Comparison of ENCODE assay signal across 9 cellular contexts in the genomic region with DNA sequence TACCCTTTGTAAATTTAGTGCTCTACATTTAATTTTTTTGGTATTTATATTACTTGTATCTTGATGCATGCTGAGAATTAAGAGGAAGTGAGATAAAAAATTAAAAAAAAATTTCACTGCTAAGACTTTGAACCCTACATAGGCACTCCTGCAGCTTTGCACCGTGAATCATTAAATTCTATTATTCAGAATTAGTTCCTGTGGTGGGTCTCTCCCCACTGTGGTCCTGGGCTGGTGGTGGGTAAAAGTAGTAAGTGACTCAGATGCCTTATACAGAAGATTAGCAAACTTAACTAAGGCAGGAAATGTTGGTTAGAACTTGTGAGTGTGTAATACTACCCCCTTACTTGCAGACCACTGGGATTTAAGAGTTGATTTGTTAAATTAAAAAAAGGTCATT.
DNase-seq lines count a peak whose midpoint lies in the region; ATAC-seq, FAIRE-seq and TF ChIP-seq lines count a peak whose summit lies in the region.
"Had no signal": no experiment of that assay in that cellular context is flagged by ENCODE, and none has a peak within 500 bp of the region (broad histone marks: within the 10 kb centered on the region; RNA-seq: fewer than 3 reads in every experiment).

No MANE protein-coding gene starts in this region.

- POLR2A ChIA-PET in GM12878 (lab: Charles Lee) = interaction anchor here (1.0 to 1.8 kb wide), 2 partner anchors 19 to 112 kb away, joined by 3 to 4 read pairs; no protein-coding TSS in a partner anchor

- H3K4me1 ChIP-seq in GM12878 (ENCODE audit: control insufficient read depth, insufficient read depth, low read length) (peaks cover 29% of the 10 kb centered on the region), heart left ventricle (peaks cover 10 to 54% (median 28%) of the 10 kb centered on the region in 12 donors)

- H3K79me2 ChIP-seq in GM12878 (ENCODE audit: control insufficient read depth, insufficient read depth, low read length) = no peaks in the 10 kb centered on the region

- SMC1A ChIA-PET in GM12878 (lab: Charles Lee; ENCODE audit: uncharacterized antibody, unreplicated experiment) = interaction anchor here (0.6 to 9.2 kb wide), 11 partner anchors 18 to 188 kb away, joined by 3 to 160 read pairs (median 30); no protein-coding TSS in a partner anchor

- TF ChIP-seq RAD21 in GM12878 (IDR thresholded peaks at IDR 0.05; ENCODE audit: insufficient read depth, low read depth, low read length) = no peak

- BruUV-seq in GM12878 (replicated peaks; lab: Mats Ljungman, UMichigan) = no TSS peak

- peak; percentile 67 for ATAC-seq in GM21786 (IDR thresholded peaks at IDR 0.05; ENCODE audit: unreplicated experiment)
- peak; percentile 89 for ATAC-seq in GM12878
- no peak for ATAC-seq in heart left ventricle

- peak; percentile 46 to 54; a peak in 3 of 4 replicates for TF ChIP-seq EP300 in GM12878 (IDR thresholded peaks at IDR 0.05; ENCODE audit: borderline replicate concordance in 1 of 2, control insufficient read depth in 1 of 2, low read depth in 2 of 2, low read length in 2 of 2)

- peak overlapping the region; percentile 38; the same call in 1 of the 2 replicates for H3K4me2 ChIP-seq in GM12878 (ENCODE audit: control insufficient read depth, insufficient read depth)

- intact Hi-C loops in GM12878 (cut with micrococcal nuclease; ENCODE audit: unreplicated experiment) = no loop called here
- intact Hi-C loops in heart left ventricle (cut with DNase I) = loop anchor here in 4 of 10 donors (5.0 to 10.0 kb wide), 4 partner anchors 73 to 136 kb away; a partner anchor contains a TSS

- H3K9me3 ChIP-seq in GM12878 (replicated peaks; ENCODE audit: control insufficient read depth, insufficient read depth, low read length) (no peaks in the 10 kb centered on the region), heart left ventricle (no peaks in the 10 kb centered on the region)

- H3K36me3 ChIP-seq in GM12878 (ENCODE audit: control insufficient read depth in 2 of 2, insufficient read depth in 2 of 2, low read length in 1 of 2) (no peaks in the 10 kb centered on the region), heart left ventricle (peaks cover 4 to 66% (median 46%) of the 10 kb centered on the region in 9 donors)

- in situ Hi-C loops in GM12878 (cut with MboI) = loop anchor here (25.0 kb wide), 1 partner anchor 191 kb away; no protein-coding TSS in a partner anchor

- DNase-seq in NB4 (ENCODE audit: low read depth) (peak; percentile 86), GM12878 (ENCODE audit: low read depth, low spot score) (peak; percentile 41), DMS153 treated with DMSO at 0.1 percent for 48 hours (lab: John Stamatoyannopoulos, UW; ENCODE audit: unreplicated experiment) (no peak), heart left ventricle (no peak), NCI-H1694 (lab: John Stamatoyannopoulos, UW) (no peak), KG1 (lab: John Stamatoyannopoulos, UW) (no peak)
- peak; percentile 17 for DNase-seq in stimulated activated CD8-positive, alpha-beta memory T cell treated with anti-CD3 and anti-CD28 coated beads, Interleukin-12 subunit alpha, Interleukin-12 subunit beta, amount 100 ng/mL, for 1 hour (ENCODE audit: low read depth)

- RAD21 ChIA-PET in GM12878 (lab: Charles Lee; ENCODE audit: unreplicated experiment) = interaction anchor here (0.9 to 6.8 kb wide), 6 partner anchors 19 to 228 kb away, joined by 3 to 105 read pairs (median 4); no protein-coding TSS in a partner anchor

- TF ChIP-seq POLR2A in NB4 (IDR thresholded peaks at IDR 0.05; ENCODE audit: extremely low read depth, insufficient read length) = no peak
- no peak for TF ChIP-seq POLR2A in GM12878 (IDR thresholded peaks at IDR 0.05; ENCODE audit: low read depth, low read length)
- TF ChIP-seq POLR2A in heart left ventricle (IDR thresholded peaks at IDR 0.05) = no peak

- no peak overlapping the region for H3K9ac ChIP-seq in GM12878 (ENCODE audit: control insufficient read depth, insufficient read depth, low read length)

- FAIRE-seq in GM12878 (lab: Jason Lieb, UNC) = no peak

- H3K4me3 ChIP-seq in NB4 (ENCODE audit: low read depth, low read length) (no peak overlapping the region), GM12878 (no peak overlapping the region), heart left ventricle (no peak overlapping the region)

- TF ChIP-seq CTCF in NB4 (IDR thresholded peaks at IDR 0.05; ENCODE audit: low read depth, low read length) (no peak), GM12878 (IDR thresholded peaks at IDR 0.05 in 2 of 3, conservative IDR thresholded peaks at IDR 0.05 in 1 of 3; ENCODE audit: control insufficient read depth in 2 of 3, extremely low read depth in 1 of 3, insufficient read depth in 1 of 3, low read depth in 3 of 3, low read length in 3 of 3) (no peak), heart left ventricle (IDR thresholded peaks at IDR 0.05) (no peak)

- H2AFZ ChIP-seq in GM12878 (ENCODE audit: control insufficient read depth, low read depth, low read length) = no peak overlapping the region

- H3K27me3 ChIP-seq in GM12878 (replicated peaks in 1 of 2; ENCODE audit: control insufficient read depth in 2 of 2, insufficient read depth in 2 of 2, low read length in 1 of 2) (no peaks in the 10 kb centered on the region), heart left ventricle (no peaks in the 10 kb centered on the region)

- H4K20me1 ChIP-seq in GM12878 (ENCODE audit: control insufficient read depth, insufficient read depth) = no peaks in the 10 kb centered on the region

- CTCF ChIA-PET in GM12878 (lab: Yijun Ruan, JAX) = interaction anchor here (1.0 to 8.1 kb wide), 6 partner anchors 19 to 198 kb away, joined by 3 to 102 read pairs (median 30); no protein-coding TSS in a partner anchor

- WGBS in GM12878 (ENCODE audit: insufficient coverage, insufficient replicate concordance, low lambda C conversion rate, missing lambda C conversion rate) = 0% methylated on average over 1 of the region's 1 CpG
- WGBS in heart left ventricle, 4 donors = 63 to 74% (median 69%) methylated on average over 1 of the region's 1 CpG

- H3K27ac ChIP-seq in GM12878 (ENCODE audit: control insufficient read depth, insufficient read depth) (no peak overlapping the region), heart left ventricle (peak overlapping the region in 2 of 12 donors; percentile 40 to 42)
- H3K27ac ChIP-seq: HL-60 had no signal

TF ChIP-seq in GM12878, 131 proteins besides CTCF, POLR2A, EP300 and RAD21 (continues in another document):
- peak; percentile 71 for TF ChIP-seq RUNX3 (IDR thresholded peaks at IDR 0.05; ENCODE audit: low read length)
- peak; percentile 64; the same call in 1 of the 2 replicates for TF ChIP-seq NFIC (IDR thresholded peaks at IDR 0.05; ENCODE audit: low read depth, low read length)
- peak; percentile 31; the same call in 1 of the 2 replicates for TF ChIP-seq JUNB (IDR thresholded peaks at IDR 0.05)
- peak; percentile 78 for TF ChIP-seq ATF7 (IDR thresholded peaks at IDR 0.05; ENCODE audit: low read depth)
- peak; percentile 73 for TF ChIP-seq SPI1 (IDR thresholded peaks at IDR 0.05; ENCODE audit: borderline replicate concordance, insufficient read depth, low read depth, low read length)
- peak; percentile 40; the same call in 1 of the 2 replicates for TF ChIP-seq BMI1 (IDR thresholded peaks at IDR 0.05; ENCODE audit: borderline replicate concordance)
- peak; percentile 51; the same call in 1 of the 2 replicates for TF ChIP-seq NBN (IDR thresholded peaks at IDR 0.05)
- peak; percentile 73; the same call in 1 of the 2 replicates for TF ChIP-seq DPF2 (IDR thresholded peaks at IDR 0.05)
- no peak for TF ChIP-seq MYB (IDR thresholded peaks at IDR 0.05; ENCODE audit: borderline replicate concordance, low read depth, low read length)
- TF ChIP-seq ZZZ3 (IDR thresholded peaks at IDR 0.05; ENCODE audit: control insufficient read depth, insufficient read length, low read depth) = no peak
- peak; percentile 74; the same call in 1 of the 2 replicates for TF ChIP-seq BCL11A (IDR thresholded peaks at IDR 0.05; ENCODE audit: low read depth, low read length)
- TF ChIP-seq MEF2B (IDR thresholded peaks at IDR 0.05; ENCODE audit: partially characterized antibody, poor library complexity, severe bottlenecking) = peak; percentile 71
- peak; percentile 49; the same call in 1 of the 2 replicates for TF ChIP-seq CBFB (IDR thresholded peaks at IDR 0.05; ENCODE audit: low read depth)
- TF ChIP-seq, protein P1, sequence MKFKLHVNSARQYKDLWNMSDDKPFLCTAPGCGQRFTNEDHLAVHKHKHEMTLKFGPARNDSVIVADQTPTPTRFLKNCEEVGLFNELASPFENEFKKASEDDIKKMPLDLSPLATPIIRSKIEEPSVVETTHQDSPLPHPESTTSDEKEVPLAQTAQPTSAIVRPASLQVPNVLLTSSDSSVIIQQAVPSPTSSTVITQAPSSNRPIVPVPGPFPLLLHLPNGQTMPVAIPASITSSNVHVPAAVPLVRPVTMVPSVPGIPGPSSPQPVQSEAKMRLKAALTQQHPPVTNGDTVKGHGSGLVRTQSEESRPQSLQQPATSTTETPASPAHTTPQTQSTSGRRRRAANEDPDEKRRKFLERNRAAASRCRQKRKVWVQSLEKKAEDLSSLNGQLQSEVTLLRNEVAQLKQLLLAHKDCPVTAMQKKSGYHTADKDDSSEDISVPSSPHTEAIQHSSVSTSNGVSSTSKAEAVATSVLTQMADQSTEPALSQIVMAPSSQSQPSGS (IDR thresholded peaks at IDR 0.05; ENCODE audit: low read length) = peak; percentile 48; the same call in 1 of the 2 replicates
- TF ChIP-seq MTA2 (IDR thresholded peaks at IDR 0.05; ENCODE audit: low read depth) = peak; percentile 94
- TF ChIP-seq, protein P2, sequence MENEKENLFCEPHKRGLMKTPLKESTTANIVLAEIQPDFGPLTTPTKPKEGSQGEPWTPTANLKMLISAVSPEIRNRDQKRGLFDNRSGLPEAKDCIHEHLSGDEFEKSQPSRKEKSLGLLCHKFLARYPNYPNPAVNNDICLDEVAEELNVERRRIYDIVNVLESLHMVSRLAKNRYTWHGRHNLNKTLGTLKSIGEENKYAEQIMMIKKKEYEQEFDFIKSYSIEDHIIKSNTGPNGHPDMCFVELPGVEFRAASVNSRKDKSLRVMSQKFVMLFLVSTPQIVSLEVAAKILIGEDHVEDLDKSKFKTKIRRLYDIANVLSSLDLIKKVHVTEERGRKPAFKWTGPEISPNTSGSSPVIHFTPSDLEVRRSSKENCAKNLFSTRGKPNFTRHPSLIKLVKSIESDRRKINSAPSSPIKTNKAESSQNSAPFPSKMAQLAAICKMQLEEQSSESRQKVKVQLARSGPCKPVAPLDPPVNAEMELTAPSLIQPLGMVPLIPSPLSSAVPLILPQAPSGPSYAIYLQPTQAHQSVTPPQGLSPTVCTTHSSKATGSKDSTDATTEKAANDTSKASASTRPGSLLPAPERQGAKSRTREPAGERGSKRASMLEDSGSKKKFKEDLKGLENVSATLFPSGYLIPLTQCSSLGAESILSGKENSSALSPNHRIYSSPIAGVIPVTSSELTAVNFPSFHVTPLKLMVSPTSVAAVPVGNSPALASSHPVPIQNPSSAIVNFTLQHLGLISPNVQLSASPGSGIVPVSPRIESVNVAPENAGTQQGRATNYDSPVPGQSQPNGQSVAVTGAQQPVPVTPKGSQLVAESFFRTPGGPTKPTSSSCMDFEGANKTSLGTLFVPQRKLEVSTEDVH (IDR thresholded peaks at IDR 0.05; ENCODE audit: low read depth, partially characterized antibody) = no peak

Comparison
In these comparisons a context has a peak if more than half of its experiments do, and no peak if none do; other contexts are left out.
1. ATAC-seq: peak in GM21786 (single experiment) and GM12878 (single experiment); none in heart left ventricle (0 of 4).
2. DNase-seq: peak in NB4 (single experiment), GM12878 (single experiment) and stimulated activated CD8-positive, alpha-beta memory T cell treated with anti-CD3 and anti-CD28 coated beads, Interleukin-12 subunit alpha, Interleukin-12 subunit beta, amount 100 ng/mL, for 1 hour (single experiment); none in DMS153 treated with DMSO at 0.1 percent for 48 hours (single experiment), heart left ventricle (0 of 5), NCI-H1694 (single experiment) and KG1 (single experiment).